In genomic region chr1:147635342-147635741, GRCh38 we compare ENCODE assay signal across 17 cellular contexts. TPM values are rescaled to one million over a fixed set of nuclear protein-coding genes. Genes with fewer than 3 reads are reported as not detected.
DNase-seq lines count a peak whose midpoint lies in the region; ATAC-seq lines count a peak whose summit lies in the region.
"Had no signal": no experiment of that assay in that cellular context is flagged by ENCODE, and none has a peak within 500 bp of the region (broad histone marks: within the 10 kb centered on the region; RNA-seq: fewer than 3 reads in every experiment).

No MANE protein-coding gene starts in this region.

- peak overlapping the region; percentile 8 for H3K27ac Mint-ChIP-seq in activated T-helper 17 cell treated with anti-CD3 and anti-CD28 coated beads, Interleukin-2, amount 50 U/mL, for 72 hours
- H3K27ac Mint-ChIP-seq: memory B cell; stimulated activated effector memory CD8-positive, alpha-beta T cell treated with anti-CD3 and anti-CD28 coated beads, Interleukin-12 subunit alpha, Interleukin-12 subunit beta, amount 100 ng/mL, for 72 hours had no signal

- DNase-seq in GDM1 (lab: John Stamatoyannopoulos, UW) = peak; percentile 6
- DNase-seq in NOMO-1 treated with DMSO at 0.1 percent for 48 hours (lab: John Stamatoyannopoulos, UW; ENCODE audit: unreplicated experiment) = peak; percentile 84
- peak; percentile 63 for DNase-seq in pons (ENCODE audit: low spot score)
- no peak for DNase-seq in AG08395 (ENCODE audit: low spot score)
- no peak for DNase-seq in T-helper 2 cell
- DNase-seq: amniotic stem cell, dermis blood vessel endothelial cell, NCI-H1436, NCI-H2171, NCI-H524 treated with DMSO at 0.1 percent for 48 hours, sigmoid colon, T-helper 1 cell, WERI-Rb-1 had no signal

- ATAC-seq in activated T-helper 17 cell treated with anti-CD3 and anti-CD28 coated beads, Interleukin-2, amount 50 U/mL, for 72 hours (replicated peaks) = no peak
- ATAC-seq in GM21447 (IDR thresholded peaks at IDR 0.05; ENCODE audit: unreplicated experiment) = no peak
- ATAC-seq: stimulated activated effector memory CD8-positive, alpha-beta T cell treated with anti-CD3 and anti-CD28 coated beads, Interleukin-12 subunit alpha, Interleukin-12 subunit beta, amount 100 ng/mL, for 72 hours had no signal

- H3K9me3 Mint-ChIP-seq in activated T-helper 17 cell treated with anti-CD3 and anti-CD28 coated beads, Interleukin-2, amount 50 U/mL, for 72 hours = no peaks in the 10 kb centered on the region
- H3K9me3 Mint-ChIP-seq: memory B cell; stimulated activated effector memory CD8-positive, alpha-beta T cell treated with anti-CD3 and anti-CD28 coated beads, Interleukin-12 subunit alpha, Interleukin-12 subunit beta, amount 100 ng/mL, for 72 hours had no signal

- peaks cover 12% of the 10 kb centered on the region for H3K4me1 Mint-ChIP-seq in activated T-helper 17 cell treated with anti-CD3 and anti-CD28 coated beads, Interleukin-2, amount 50 U/mL, for 72 hours
- H3K4me1 Mint-ChIP-seq: memory B cell had no signal

- no peak overlapping the region for H3K4me3 Mint-ChIP-seq in activated T-helper 17 cell treated with anti-CD3 and anti-CD28 coated beads, Interleukin-2, amount 50 U/mL, for 72 hours
- H3K4me3 Mint-ChIP-seq: memory B cell; stimulated activated effector memory CD8-positive, alpha-beta T cell treated with anti-CD3 and anti-CD28 coated beads, Interleukin-12 subunit alpha, Interleukin-12 subunit beta, amount 100 ng/mL, for 72 hours had no signal

- peaks cover 7% of the 10 kb centered on the region for H3K36me3 Mint-ChIP-seq in activated T-helper 17 cell treated with anti-CD3 and anti-CD28 coated beads, Interleukin-2, amount 50 U/mL, for 72 hours (ENCODE audit: low read depth)
- H3K36me3 Mint-ChIP-seq: stimulated activated effector memory CD8-positive, alpha-beta T cell treated with anti-CD3 and anti-CD28 coated beads, Interleukin-12 subunit alpha, Interleukin-12 subunit beta, amount 100 ng/mL, for 72 hours had no signal

- no peaks in the 10 kb centered on the region for H3K27me3 Mint-ChIP-seq in activated T-helper 17 cell treated with anti-CD3 and anti-CD28 coated beads, Interleukin-2, amount 50 U/mL, for 72 hours
- H3K27me3 Mint-ChIP-seq: memory B cell had no signal

RNA-seq across cellular contexts. Expression of gene ACP6, which starts 35.0 kb away (rescaled TPM):
- total RNA-seq in activated T-helper 17 cell treated with anti-CD3 and anti-CD28 coated beads, Interleukin-2, amount 50 U/mL, for 72 hours = 10 to 100 TPM; 10.9 to 12.0 TPM

Comparison
In these comparisons a context has a peak if more than half of its experiments do, and no peak if none do; other contexts are left out.
1. DNase-seq: peak in GDM1 (single experiment), NOMO-1 treated with DMSO at 0.1 percent for 48 hours (single experiment) and pons (single experiment); none in AG08395 (single experiment) and T-helper 2 cell (0 of 5).